Comparison of ENCODE assay signal across 1 cellular context in the genomic region with DNA sequence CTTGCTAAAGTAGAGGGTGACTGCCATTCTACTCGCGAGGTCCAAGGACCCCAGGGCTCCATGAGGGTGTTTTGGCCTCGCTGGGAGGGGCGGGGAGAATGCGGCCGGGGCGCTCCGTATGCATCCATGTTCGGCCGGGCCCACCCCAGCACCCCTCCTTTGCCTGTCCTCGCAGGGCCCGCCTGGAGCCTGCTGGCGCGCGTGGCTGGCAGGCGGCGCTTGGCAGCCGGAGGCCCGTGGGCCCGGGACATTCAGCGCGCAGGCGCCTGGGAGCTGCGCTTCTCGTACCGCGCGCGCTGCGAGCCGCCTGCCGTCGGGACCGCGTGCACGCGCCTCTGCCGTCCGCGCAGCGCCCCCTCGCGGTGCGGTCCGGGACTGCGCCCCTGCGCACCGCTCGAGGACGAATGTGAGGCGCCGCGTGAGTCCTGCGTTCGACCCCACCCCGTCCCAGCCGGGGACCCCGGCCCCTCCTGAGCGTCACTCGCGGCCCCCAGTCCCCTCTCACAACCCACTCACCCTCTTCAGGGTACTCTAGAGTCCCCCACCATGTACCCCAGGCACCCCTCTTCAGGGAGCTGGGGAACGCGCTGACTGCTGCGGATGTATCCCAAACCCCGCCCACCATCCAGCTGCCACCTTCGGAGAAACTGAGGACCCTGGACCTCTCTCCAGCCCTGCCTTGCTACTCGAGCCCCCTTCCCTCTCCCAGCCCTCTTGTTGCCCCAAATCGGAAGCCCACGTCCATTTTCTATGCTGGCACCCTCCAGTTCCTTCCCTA.
A peak's percentile ranks its signal among the peaks of the same experiment; 100 is the strongest.
TF ChIP-seq lines count a peak whose summit lies in the region.

No MANE protein-coding gene starts in this region.

TF ChIP-seq in K562, 482 proteins besides CTCF, POLR2A, EP300 and RAD21 (continued from another document):
- TF ChIP-seq, protein P1, sequence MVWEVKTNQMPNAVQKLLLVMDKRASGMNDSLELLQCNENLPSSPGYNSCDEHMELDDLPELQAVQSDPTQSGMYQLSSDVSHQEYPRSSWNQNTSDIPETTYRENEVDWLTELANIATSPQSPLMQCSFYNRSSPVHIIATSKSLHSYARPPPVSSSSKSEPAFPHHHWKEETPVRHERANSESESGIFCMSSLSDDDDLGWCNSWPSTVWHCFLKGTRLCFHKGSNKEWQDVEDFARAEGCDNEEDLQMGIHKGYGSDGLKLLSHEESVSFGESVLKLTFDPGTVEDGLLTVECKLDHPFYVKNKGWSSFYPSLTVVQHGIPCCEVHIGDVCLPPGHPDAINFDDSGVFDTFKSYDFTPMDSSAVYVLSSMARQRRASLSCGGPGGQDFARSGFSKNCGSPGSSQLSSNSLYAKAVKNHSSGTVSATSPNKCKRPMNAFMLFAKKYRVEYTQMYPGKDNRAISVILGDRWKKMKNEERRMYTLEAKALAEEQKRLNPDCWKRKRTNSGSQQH (CRISPR knock-in tag; IDR thresholded peaks at IDR 0.05) = no peak
- TF ChIP-seq, protein P2, sequence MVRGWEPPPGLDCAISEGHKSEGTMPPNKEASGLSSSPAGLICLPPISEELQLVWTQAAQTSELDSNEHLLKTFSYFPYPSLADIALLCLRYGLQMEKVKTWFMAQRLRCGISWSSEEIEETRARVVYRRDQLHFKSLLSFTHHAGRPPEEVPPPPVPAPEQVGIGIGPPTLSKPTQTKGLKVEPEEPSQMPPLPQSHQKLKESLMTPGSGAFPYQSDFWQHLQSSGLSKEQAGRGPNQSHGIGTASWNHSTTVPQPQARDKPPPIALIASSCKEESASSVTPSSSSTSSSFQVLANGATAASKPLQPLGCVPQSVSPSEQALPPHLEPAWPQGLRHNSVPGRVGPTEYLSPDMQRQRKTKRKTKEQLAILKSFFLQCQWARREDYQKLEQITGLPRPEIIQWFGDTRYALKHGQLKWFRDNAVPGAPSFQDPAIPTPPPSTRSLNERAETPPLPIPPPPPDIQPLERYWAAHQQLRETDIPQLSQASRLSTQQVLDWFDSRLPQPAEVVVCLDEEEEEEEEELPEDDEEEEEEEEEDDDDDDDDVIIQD (CRISPR knock-in tag; IDR thresholded peaks at IDR 0.05) = no peak
- TF ChIP-seq RNF2 (IDR thresholded peaks at IDR 0.05) (peak; percentile 79; the same call in 1 of the 2 replicates), ASH1L (IDR thresholded peaks at IDR 0.05; ENCODE audit: borderline replicate concordance, low read depth, partially characterized antibody) (peak; percentile 15), ZC3H8 (IDR thresholded peaks at IDR 0.05) (no peak), POLR2H (tag; IDR thresholded peaks at IDR 0.05; ENCODE audit: low read depth) (no peak), KLF6 (CRISPR knock-in tag; IDR thresholded peaks at IDR 0.05; ENCODE audit: borderline replicate concordance) (no peak), ZNF830 (CRISPR knock-in tag; IDR thresholded peaks at IDR 0.05) (0 out of 2 replicates have a peak, but pooled peaks have one; percentile 68), ZBTB1 (CRISPR knock-in tag; IDR thresholded peaks at IDR 0.05; ENCODE audit: borderline replicate concordance, low read depth) (peak; percentile 95), FOXK2 (conservative IDR thresholded peaks at IDR 0.05 in 1 of 2, IDR thresholded peaks at IDR 0.05 in 1 of 2; ENCODE audit: low read depth in 2 of 2) (no peak), ZNF436 (CRISPR knock-in tag; IDR thresholded peaks at IDR 0.05) (no peak), SREBF1 (IDR thresholded peaks at IDR 0.05; ENCODE audit: borderline replicate concordance, low read depth, low read length) (no peak), PHTF2 (CRISPR knock-in tag; IDR thresholded peaks at IDR 0.05) (no peak), ZNF77 (CRISPR knock-in tag; IDR thresholded peaks at IDR 0.05) (no peak), ZNF12 (CRISPR knock-in tag; IDR thresholded peaks at IDR 0.05) (peak; percentile 87; the same call in 1 of the 2 replicates), EWSR1 (IDR thresholded peaks at IDR 0.05; ENCODE audit: borderline replicate concordance, low read depth, partially characterized antibody) (no peak), ATF7 (IDR thresholded peaks at IDR 0.05) (peak; percentile 58; the same call in 1 of the 2 replicates), CEBPG (CRISPR knock-in tag; IDR thresholded peaks at IDR 0.05) (peak; percentile 50; the same call in 1 of the 2 replicates), CEBPG (tag; conservative IDR thresholded peaks at IDR 0.05 in 1 of 2, IDR thresholded peaks at IDR 0.05 in 1 of 2) (no peak), PHF21A (IDR thresholded peaks at IDR 0.05; ENCODE audit: borderline replicate concordance, low read depth) (no peak), POLR2AphosphoS5 (IDR thresholded peaks at IDR 0.05; ENCODE audit: control insufficient read depth, insufficient read depth, low read depth, low read length) (no peak), ZNF311 (CRISPR knock-in tag; IDR thresholded peaks at IDR 0.05) (no peak), CC2D1A (IDR thresholded peaks at IDR 0.05) (no peak), NFIC (IDR thresholded peaks at IDR 0.05) (0 out of 2 replicates have a peak, but pooled peaks have one; percentile 4), NFE2 (IDR thresholded peaks at IDR 0.05; ENCODE audit: low read depth) (no peak), GTF2E2 (tag; IDR thresholded peaks at IDR 0.05) (no peak), POLR3G (IDR thresholded peaks at IDR 0.05; ENCODE audit: extremely low read depth, insufficient read length, insufficient replicate concordance) (no peak), ELF1 (tag; IDR thresholded peaks at IDR 0.05) (no peak), PTBP1 (IDR thresholded peaks at IDR 0.05; ENCODE audit: low read depth, low read length) (no peak), SRSF7 (optimal IDR thresholded peaks at IDR 0.05; ENCODE audit: low read depth, low read length) (no peak), POLR2G (IDR thresholded peaks at IDR 0.05; ENCODE audit: low read depth, low read length) (peak; percentile 60), ZNF347 (CRISPR knock-in tag; IDR thresholded peaks at IDR 0.05; ENCODE audit: low read depth) (no peak)
- TF ChIP-seq, protein P3, sequence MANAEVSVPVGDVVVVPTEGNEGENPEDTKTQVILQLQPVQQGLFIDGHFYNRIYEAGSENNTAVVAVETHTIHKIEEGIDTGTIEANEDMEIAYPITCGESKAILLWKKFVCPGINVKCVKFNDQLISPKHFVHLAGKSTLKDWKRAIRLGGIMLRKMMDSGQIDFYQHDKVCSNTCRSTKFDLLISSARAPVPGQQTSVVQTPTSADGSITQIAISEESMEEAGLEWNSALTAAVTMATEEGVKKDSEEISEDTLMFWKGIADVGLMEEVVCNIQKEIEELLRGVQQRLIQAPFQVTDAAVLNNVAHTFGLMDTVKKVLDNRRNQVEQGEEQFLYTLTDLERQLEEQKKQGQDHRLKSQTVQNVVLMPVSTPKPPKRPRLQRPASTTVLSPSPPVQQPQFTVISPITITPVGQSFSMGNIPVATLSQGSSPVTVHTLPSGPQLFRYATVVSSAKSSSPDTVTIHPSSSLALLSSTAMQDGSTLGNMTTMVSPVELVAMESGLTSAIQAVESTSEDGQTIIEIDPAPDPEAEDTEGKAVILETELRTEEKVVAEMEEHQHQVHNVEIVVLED (CRISPR knock-in tag; IDR thresholded peaks at IDR 0.05) = peak; percentile 70
- TF ChIP-seq, protein P4, sequence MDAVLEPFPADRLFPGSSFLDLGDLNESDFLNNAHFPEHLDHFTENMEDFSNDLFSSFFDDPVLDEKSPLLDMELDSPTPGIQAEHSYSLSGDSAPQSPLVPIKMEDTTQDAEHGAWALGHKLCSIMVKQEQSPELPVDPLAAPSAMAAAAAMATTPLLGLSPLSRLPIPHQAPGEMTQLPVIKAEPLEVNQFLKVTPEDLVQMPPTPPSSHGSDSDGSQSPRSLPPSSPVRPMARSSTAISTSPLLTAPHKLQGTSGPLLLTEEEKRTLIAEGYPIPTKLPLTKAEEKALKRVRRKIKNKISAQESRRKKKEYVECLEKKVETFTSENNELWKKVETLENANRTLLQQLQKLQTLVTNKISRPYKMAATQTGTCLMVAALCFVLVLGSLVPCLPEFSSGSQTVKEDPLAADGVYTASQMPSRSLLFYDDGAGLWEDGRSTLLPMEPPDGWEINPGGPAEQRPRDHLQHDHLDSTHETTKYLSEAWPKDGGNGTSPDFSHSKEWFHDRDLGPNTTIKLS (IDR thresholded peaks at IDR 0.05; ENCODE audit: borderline replicate concordance, low read depth) = peak; percentile 95
